23 cellular contexts compared by ENCODE assay signal in genomic region chr6:152050451-152051195, GRCh38.
DNase-seq lines count a peak whose midpoint lies in the region.
"Had no signal": no experiment of that assay in that cellular context is flagged by ENCODE, and none has a peak within 500 bp of the region (broad histone marks: within the 10 kb centered on the region; RNA-seq: fewer than 3 reads in every experiment).

No MANE protein-coding gene starts in this region.

- no peak overlapping the region for H3K4me3 ChIP-seq in adipocyte (ENCODE audit: low read length)
- H3K4me3 ChIP-seq: GM12878 had no signal

- DNase-seq in EL = peak; percentile 28
- peak; percentile 83 for DNase-seq in M059J (ENCODE audit: low read depth)
- DNase-seq in adipocyte (ENCODE audit: low read depth) = peak; percentile 74
- peak; percentile 82 for DNase-seq in foreskin melanocyte
- no peak for DNase-seq in C1 segment of cervical spinal cord (lab: John Stamatoyannopoulos, UW)
- DNase-seq in NCI-H748 (lab: John Stamatoyannopoulos, UW; ENCODE audit: unreplicated experiment) = no peak
- no peak for DNase-seq in DMS153 (lab: John Stamatoyannopoulos, UW)
- DNase-seq in NOMO-1 (lab: John Stamatoyannopoulos, UW; ENCODE audit: unreplicated experiment in 2 of 2) = no peak
- DNase-seq: CD4-positive, CD25-positive, alpha-beta regulatory T cell; KBM-7; MM.1S; NCI-H1048; NCI-H1417; NCI-H1694 treated with DMSO at 0.1 percent for 48 hours; NCI-H2081 treated with DMSO at 0.1 percent for 48 hours; NCI-H2171; NCI-H345; NCI-H510A treated with DMSO at 0.1 percent for 48 hours; NCI-H774; NK-92 treated with Interleukin-12 subunit alpha and Interleukin-12 subunit beta, amount 100 ng/mL, for 24 hours; SHP77; T-cell had no signal

- no peaks in the 10 kb centered on the region for H3K36me3 ChIP-seq in adipocyte (ENCODE audit: control insufficient read depth, insufficient read depth, low read length, severe bottlenecking)

- H3K4me1 ChIP-seq in adipocyte (ENCODE audit: control insufficient read depth, insufficient read depth, low read length) = no peaks in the 10 kb centered on the region

- H3K9me3 ChIP-seq in adipocyte (ENCODE audit: control insufficient read depth, low read length) = no peaks in the 10 kb centered on the region

- no peak overlapping the region for H3K9ac ChIP-seq in adipocyte (ENCODE audit: low read length)

- H3K27me3 ChIP-seq in adipocyte (replicated peaks; ENCODE audit: control insufficient read depth, insufficient read depth, low read length) = no peaks in the 10 kb centered on the region

Comparison
In these comparisons a context has a peak if more than half of its experiments do, and no peak if none do; other contexts are left out.
1. DNase-seq: peak in EL (single experiment), M059J (single experiment), adipocyte (single experiment) and foreskin melanocyte (single experiment); none in C1 segment of cervical spinal cord (0 of 14), NCI-H748 (single experiment), DMS153 (single experiment) and NOMO-1 (0 of 2).